ENCODE assay signal across 34 cellular contexts in the genomic region with DNA sequence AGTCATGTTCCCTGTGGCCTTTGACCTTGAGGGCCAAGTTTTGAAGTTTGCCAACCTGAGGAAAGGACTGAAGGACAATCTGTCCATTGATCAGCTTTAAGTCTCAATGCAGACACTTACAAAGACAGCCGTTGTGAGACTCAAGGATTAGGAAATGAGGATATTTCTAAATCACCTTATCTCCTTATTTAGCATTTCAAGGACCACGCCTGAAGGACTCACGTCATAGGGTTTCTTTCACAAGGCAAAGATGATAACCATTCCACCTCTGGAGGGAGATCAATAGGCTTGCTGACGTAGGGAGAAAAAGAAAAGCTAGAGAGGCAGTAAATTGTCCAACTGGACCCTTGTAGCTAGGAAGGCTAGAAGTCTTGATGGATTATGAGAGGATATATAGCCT. TPM values are rescaled to one million over a fixed set of nuclear protein-coding genes. Genes with fewer than 3 reads are reported as not detected.
"Had no signal": no experiment of that assay in that cellular context is flagged by ENCODE, and none has a peak within 500 bp of the region (broad histone marks: within the 10 kb centered on the region; RNA-seq: fewer than 3 reads in every experiment).

No MANE protein-coding gene starts in this region.

- H3K9me3 Mint-ChIP-seq: activated B cell treated with CpG ODN at 0.5 μM for 24 hours; activated CD4-positive, alpha-beta memory T cell treated with anti-CD3 and anti-CD28 coated beads, Interleukin-2, amount 10 ng/mL, durations not matched to agents 7 days and 5 days; activated naive CD4-positive, alpha-beta T cell treated with anti-CD3 and anti-CD28 coated beads, Interleukin-2, amount 10 ng/mL, durations not matched to agents 7 days and 5 days; activated naive CD8-positive, alpha-beta T cell treated with anti-CD3 and anti-CD28 coated beads, Interleukin-2, amount 50 U/mL, for 24 hours; central memory CD8-positive, alpha-beta T cell had no signal

- H3K27ac Mint-ChIP-seq: activated B cell treated with CpG ODN at 0.5 μM for 24 hours; activated CD4-positive, alpha-beta memory T cell treated with anti-CD3 and anti-CD28 coated beads, Interleukin-2, amount 10 ng/mL, durations not matched to agents 7 days and 5 days; activated CD8-positive, alpha-beta memory T cell treated with anti-CD3 and anti-CD28 coated beads, Interleukin-2, amount 10 ng/mL, durations not matched to agents 7 days and 5 days; activated naive CD4-positive, alpha-beta T cell treated with anti-CD3 and anti-CD28 coated beads, Interleukin-2, amount 10 ng/mL, durations not matched to agents 7 days and 5 days; activated naive CD8-positive, alpha-beta T cell; activated naive CD8-positive, alpha-beta T cell treated with anti-CD3 and anti-CD28 coated beads, Interleukin-2, amount 50 U/mL, for 24 hours had no signal

- H3K4me3 Mint-ChIP-seq: activated B cell treated with CpG ODN at 0.5 μM for 24 hours; activated CD4-positive, alpha-beta memory T cell treated with anti-CD3 and anti-CD28 coated beads, Interleukin-2, amount 10 ng/mL, durations not matched to agents 7 days and 5 days; activated CD8-positive, alpha-beta memory T cell treated with anti-CD3 and anti-CD28 coated beads, Interleukin-2, amount 10 ng/mL, durations not matched to agents 7 days and 5 days; activated naive CD4-positive, alpha-beta T cell treated with anti-CD3 and anti-CD28 coated beads, Interleukin-2, amount 10 ng/mL, durations not matched to agents 7 days and 5 days; activated naive CD8-positive, alpha-beta T cell; activated naive CD8-positive, alpha-beta T cell treated with anti-CD3 and anti-CD28 coated beads, Interleukin-2, amount 50 U/mL, for 24 hours; central memory CD8-positive, alpha-beta T cell had no signal

- H3K36me3 Mint-ChIP-seq: activated CD8-positive, alpha-beta memory T cell treated with anti-CD3 and anti-CD28 coated beads, Interleukin-2, amount 10 ng/mL, durations not matched to agents 7 days and 5 days; activated naive CD4-positive, alpha-beta T cell treated with anti-CD3 and anti-CD28 coated beads, Interleukin-2, amount 10 ng/mL, durations not matched to agents 7 days and 5 days; activated naive CD8-positive, alpha-beta T cell had no signal

- DNase-seq: activated B cell treated with CpG ODN at 0.5 μM for 24 hours; activated CD4-positive, alpha-beta memory T cell treated with anti-CD3 and anti-CD28 coated beads, Interleukin-2, amount 10 ng/mL, durations not matched to agents 7 days and 5 days; activated CD4-positive, alpha-beta T cell treated with anti-CD3 and anti-CD28 coated beads for 1 hour; activated CD4-positive, alpha-beta T cell treated with anti-CD3 and anti-CD28 coated beads for 48 hours; activated CD8-positive, alpha-beta memory T cell treated with anti-CD3 and anti-CD28 coated beads for 24 hours; activated CD8-positive, alpha-beta memory T cell treated with anti-CD3 and anti-CD28 coated beads, Interleukin-2, amount 10 ng/mL, durations not matched to agents 7 days and 5 days; activated CD8-positive, alpha-beta memory T cell treated with anti-CD3 and anti-CD28 coated beads, Interleukin-2, amount 50 U/mL, for 48 hours; activated effector memory CD4-positive, alpha-beta T cell treated with Interleukin-2 at 50 U/mL for 16 hours; activated naive CD4-positive, alpha-beta T cell treated with anti-CD3 and anti-CD28 coated beads, Interleukin-2, amount 10 ng/mL, durations not matched to agents 7 days and 5 days; activated naive CD8-positive, alpha-beta T cell treated with anti-CD3 and anti-CD28 coated beads, Interleukin-2, amount 50 U/mL, for 24 hours; activated T-cell treated with anti-CD3 and anti-CD28 coated beads, Interleukin-2, amount 50 U/mL, for 48 hours; amygdala; Karpas-422; KBM-7; MV-4-11; NCI-H1092; NCI-H2107; NCI-H2171; NCI-H446; NCI-H524; NK-92 treated with Interleukin-12 subunit alpha and Interleukin-12 subunit beta, amount 100 ng/mL, for 24 hours; PC-3; Peyer's patch; RPMI8226; SHP77 treated with DMSO at 0.1 percent for 48 hours; SW 1271; T-helper 1 cell; T-helper 2 cell; T-helper 9 cell had no signal

- H3K4me1 Mint-ChIP-seq: activated B cell treated with CpG ODN at 0.5 μM for 24 hours; activated CD4-positive, alpha-beta memory T cell treated with anti-CD3 and anti-CD28 coated beads, Interleukin-2, amount 10 ng/mL, durations not matched to agents 7 days and 5 days; activated naive CD4-positive, alpha-beta T cell treated with anti-CD3 and anti-CD28 coated beads, Interleukin-2, amount 10 ng/mL, durations not matched to agents 7 days and 5 days; activated naive CD8-positive, alpha-beta T cell treated with anti-CD3 and anti-CD28 coated beads, Interleukin-2, amount 50 U/mL, for 24 hours; central memory CD8-positive, alpha-beta T cell had no signal

RNA-seq across cellular contexts. Expression of a gene that starts 3.3 kb away (rescaled TPM):
- total RNA-seq: activated B cell treated with CpG ODN at 0.5 μM for 24 hours; activated CD4-positive, alpha-beta memory T cell treated with anti-CD3 and anti-CD28 coated beads, Interleukin-2, amount 10 ng/mL, durations not matched to agents 7 days and 5 days; activated CD8-positive, alpha-beta memory T cell treated with anti-CD3 and anti-CD28 coated beads, Interleukin-2, amount 10 ng/mL, durations not matched to agents 7 days and 5 days; cardiac muscle cell; MCF 10A; PC-3; SJSA1 had no signal
